In genomic region chr5:150389759-150390256, GRCh38 we compare ENCODE assay signal across 20 cellular contexts.
"Had no signal": no experiment of that assay in that cellular context is flagged by ENCODE, and none has a peak within 500 bp of the region (broad histone marks: within the 10 kb centered on the region; RNA-seq: fewer than 3 reads in every experiment).

No MANE protein-coding gene starts in this region.

- H3K4me1 Mint-ChIP-seq: naive thymus-derived CD8-positive, alpha-beta T cell had no signal

- H3K4me1 ChIP-seq: right atrium auricular region, testis had no signal

- H3K27ac ChIP-seq: right atrium auricular region, skin epidermis, testis had no signal

- ATAC-seq: activated CD8-positive, alpha-beta T cell treated with anti-CD3 and anti-CD28 coated beads, Interleukin-2, amount 10 ng/mL, durations not matched to agents 7 days and 5 days; effector memory CD8-positive, alpha-beta T cell; left colon; mucosa of descending colon; naive thymus-derived CD8-positive, alpha-beta T cell; stimulated activated naive CD8-positive, alpha-beta T cell treated with anti-CD3 and anti-CD28 coated beads, Interleukin-15, amount 100 ng/mL, for 72 hours had no signal

- H3K27me3 ChIP-seq: right atrium auricular region, testis had no signal

- H3K4me3 ChIP-seq: lung, mucosa of descending colon, right atrium auricular region, skin epidermis, testis had no signal

- H3K27ac Mint-ChIP-seq: activated CD8-positive, alpha-beta T cell treated with anti-CD3 and anti-CD28 coated beads, Interleukin-2, amount 10 ng/mL, durations not matched to agents 7 days and 5 days had no signal

- DNase-seq: activated CD4-positive, alpha-beta T cell treated with anti-CD3 and anti-CD28 coated beads for 4 hours; activated CD8-positive, alpha-beta memory T cell treated with anti-CD3 and anti-CD28 coated beads, Interleukin-2, amount 50 U/mL, for 4 hours; activated CD8-positive, alpha-beta T cell treated with anti-CD3 and anti-CD28 coated beads, Interleukin-2, amount 10 ng/mL, durations not matched to agents 7 days and 5 days; activated naive CD4-positive, alpha-beta T cell; anterior cingulate cortex; dermis blood vessel endothelial cell; effector memory CD8-positive, alpha-beta T cell; head of caudate nucleus; left colon; mucosa of descending colon; naive thymus-derived CD8-positive, alpha-beta T cell; posterior cingulate gyrus; stimulated activated CD4-positive, alpha-beta T cell treated with anti-CD3 and anti-CD28 coated beads, Interleukin-4, amount 100 ng/mL, for 4 hours; stimulated activated CD8-positive, alpha-beta memory T cell treated with anti-CD3 and anti-CD28 coated beads, Interleukin-4, amount 100 ng/mL, for 48 hours; stimulated activated naive CD8-positive, alpha-beta T cell treated with anti-CD3 and anti-CD28 coated beads, Interleukin-15, amount 100 ng/mL, for 72 hours; T-helper 2 cell; testis had no signal

- H3K9me3 ChIP-seq: mucosa of descending colon, right atrium auricular region, testis had no signal

- H3K27me3 Mint-ChIP-seq: effector memory CD8-positive, alpha-beta T cell; naive thymus-derived CD8-positive, alpha-beta T cell; stimulated activated naive CD8-positive, alpha-beta T cell treated with anti-CD3 and anti-CD28 coated beads, Interleukin-15, amount 100 ng/mL, for 72 hours had no signal

- H3K4me3 Mint-ChIP-seq: activated CD8-positive, alpha-beta T cell treated with anti-CD3 and anti-CD28 coated beads, Interleukin-2, amount 10 ng/mL, durations not matched to agents 7 days and 5 days; effector memory CD8-positive, alpha-beta T cell; naive thymus-derived CD8-positive, alpha-beta T cell; stimulated activated naive CD8-positive, alpha-beta T cell treated with anti-CD3 and anti-CD28 coated beads, Interleukin-15, amount 100 ng/mL, for 72 hours had no signal

- H3K9me3 Mint-ChIP-seq: effector memory CD8-positive, alpha-beta T cell; naive thymus-derived CD8-positive, alpha-beta T cell; stimulated activated naive CD8-positive, alpha-beta T cell treated with anti-CD3 and anti-CD28 coated beads, Interleukin-15, amount 100 ng/mL, for 72 hours had no signal
